12 cellular contexts compared by ENCODE assay signal in the genomic region with DNA sequence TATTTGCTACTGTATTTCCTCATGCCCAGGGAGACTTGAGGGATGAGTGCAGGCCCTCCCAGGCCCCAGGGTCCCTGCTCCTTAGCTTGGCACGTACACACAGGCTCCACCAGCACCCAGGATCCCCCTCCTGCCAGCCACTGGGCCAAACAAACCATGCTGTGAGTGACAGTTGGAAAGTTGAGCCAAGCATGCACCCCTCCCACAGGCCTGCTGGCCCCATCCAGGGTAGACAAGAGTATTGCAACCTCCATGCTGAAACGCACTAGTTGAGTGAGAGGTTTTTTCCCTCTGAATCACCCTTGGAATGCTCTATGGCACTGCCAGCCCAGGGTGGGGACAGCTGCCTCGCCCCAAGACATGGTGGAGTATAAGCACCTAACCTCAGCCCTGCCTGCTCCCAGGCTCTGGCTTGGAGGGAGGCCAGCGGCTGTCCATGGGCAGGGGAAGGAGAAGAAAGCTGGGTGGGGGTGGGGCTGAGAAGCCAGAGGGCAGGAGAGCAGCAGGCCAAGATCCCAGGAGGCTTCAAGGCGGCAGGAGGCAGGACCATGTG. TPM values are rescaled to one million over a fixed set of nuclear protein-coding genes. Genes with fewer than 3 reads are reported as not detected.
DNase-seq lines count a peak whose midpoint lies in the region; ATAC-seq, FAIRE-seq and TF ChIP-seq lines count a peak whose summit lies in the region.
"Had no signal": no experiment of that assay in that cellular context is flagged by ENCODE, and none has a peak within 500 bp of the region (broad histone marks: within the 10 kb centered on the region; RNA-seq: fewer than 3 reads in every experiment).

No MANE protein-coding gene starts in this region.

- DNase-seq in MCF 10A (ENCODE audit: unreplicated experiment) (peak; percentile 97), breast epithelium (ENCODE audit: low spot score in 2 of 2) (no peak), coronary artery (ENCODE audit: low spot score) (peak; percentile 65), lower lobe of right lung (peak; percentile 39), urothelium cell line (ENCODE audit: low spot score) (peak; percentile 85), NCI-H1417 treated with DMSO at 0.1 percent for 48 hours (lab: John Stamatoyannopoulos, UW) (no peak), NCI-H2227 treated with DMSO at 0.1 percent for 48 hours (lab: John Stamatoyannopoulos, UW) (no peak)
- DNase-seq: caudate nucleus, naive B cell had no signal

- intact Hi-C loops in MCF 10A (cut with micrococcal nuclease) = loop anchor here (1.0 kb wide), 3 partner anchors 18 to 49 kb away; no protein-coding TSS in a partner anchor
- intact Hi-C loops in breast epithelium (cut with DNase I; ENCODE audit: low total_unique reads) = no loop called here
- intact Hi-C loops in lower lobe of right lung (cut with DNase I) = no loop called here

- no peak overlapping the region for H3K4me3 ChIP-seq in breast epithelium
- H3K4me3 ChIP-seq in coronary artery = no peak overlapping the region
- no peak overlapping the region for H3K4me3 ChIP-seq in lower lobe of right lung

- H3K27me3 ChIP-seq in breast epithelium = no peaks in the 10 kb centered on the region
- H3K27me3 ChIP-seq in lower lobe of right lung (ENCODE audit: low read depth) = no peaks in the 10 kb centered on the region

- POLR2A ChIA-PET in MCF 10A (lab: Yijun Ruan, JAX) = interaction anchor here (0.6 to 4.0 kb wide), 16 partner anchors 10 to 925 kb away, joined by 3 to 45 read pairs (median 5); a partner anchor contains a TSS

- H3K27me3 Mint-ChIP-seq in MCF 10A (ENCODE audit: insufficient read depth, unreplicated experiment) = no peaks in the 10 kb centered on the region
- H3K27me3 Mint-ChIP-seq: stimulated activated naive CD8-positive, alpha-beta T cell treated with anti-CD3 and anti-CD28 coated beads, Interleukin-15, Interleukin-2, amounts not matched to agents 100 ng/mL and 50 ng/mL, for 24 hours had no signal

- H3K27ac Mint-ChIP-seq in MCF 10A (ENCODE audit: low read depth, unreplicated experiment) = peak overlapping the region; percentile 90
- H3K27ac Mint-ChIP-seq: naive B cell; stimulated activated naive CD8-positive, alpha-beta T cell treated with anti-CD3 and anti-CD28 coated beads, Interleukin-15, Interleukin-2, amounts not matched to agents 100 ng/mL and 50 ng/mL, for 24 hours had no signal

- CTCF ChIA-PET in MCF 10A (lab: Yijun Ruan, JAX) = interaction anchor here (0.6 to 1.0 kb wide), 3 partner anchors 11 to 101 kb away, joined by 3 to 5 read pairs (median 3); no protein-coding TSS in a partner anchor

- no TSS peak for BruUV-seq in MCF 10A (replicated peaks; lab: Mats Ljungman, UMichigan)

- peaks cover 32% of the 10 kb centered on the region for H3K4me1 Mint-ChIP-seq in MCF 10A (ENCODE audit: insufficient read depth, unreplicated experiment)

- no peaks in the 10 kb centered on the region for H3K9me3 Mint-ChIP-seq in MCF 10A (ENCODE audit: unreplicated experiment)
- H3K9me3 Mint-ChIP-seq: naive B cell; stimulated activated naive CD8-positive, alpha-beta T cell treated with anti-CD3 and anti-CD28 coated beads, Interleukin-15, Interleukin-2, amounts not matched to agents 100 ng/mL and 50 ng/mL, for 24 hours had no signal

- H3K9me3 ChIP-seq in breast epithelium (no peaks in the 10 kb centered on the region), lower lobe of right lung (no peaks in the 10 kb centered on the region)

- H3K4me3 Mint-ChIP-seq in MCF 10A (ENCODE audit: unreplicated experiment) = peak overlapping the region; percentile 38
- H3K4me3 Mint-ChIP-seq: naive B cell; stimulated activated naive CD8-positive, alpha-beta T cell treated with anti-CD3 and anti-CD28 coated beads, Interleukin-15, Interleukin-2, amounts not matched to agents 100 ng/mL and 50 ng/mL, for 24 hours had no signal

- TF ChIP-seq CTCF in MCF 10A (IDR thresholded peaks at IDR 0.05; ENCODE audit: unreplicated experiment) (peak; percentile 7), breast epithelium (IDR thresholded peaks at IDR 0.05) (no peak), coronary artery (IDR thresholded peaks at IDR 0.05) (no peak), lower lobe of right lung (IDR thresholded peaks at IDR 0.05) (no peak)

- FAIRE-seq in urothelium cell line (lab: Jason Lieb, UNC) = peak; percentile 65

- H3K4me1 ChIP-seq in breast epithelium = no peaks in the 10 kb centered on the region
- H3K4me1 ChIP-seq in lower lobe of right lung = no peaks in the 10 kb centered on the region

- H3K27ac ChIP-seq in breast epithelium (no peak overlapping the region), coronary artery (no peak overlapping the region), lower lobe of right lung (no peak overlapping the region)
- H3K27ac ChIP-seq: 22Rv1 had no signal

- TF ChIP-seq POLR2A in breast epithelium (IDR thresholded peaks at IDR 0.05) = no peak

- H3K36me3 Mint-ChIP-seq in MCF 10A (ENCODE audit: insufficient read depth, unreplicated experiment) = peaks cover 6% of the 10 kb centered on the region
- H3K36me3 Mint-ChIP-seq: naive B cell had no signal

- no peaks in the 10 kb centered on the region for H3K36me3 ChIP-seq in breast epithelium
- H3K36me3 ChIP-seq in lower lobe of right lung = no peaks in the 10 kb centered on the region

- peak; percentile 63 to 84 for ATAC-seq in lower lobe of right lung
- no peak for ATAC-seq in HG02884 (IDR thresholded peaks at IDR 0.05; ENCODE audit: unreplicated experiment)

RNA-seq across cellular contexts. Expression of a gene that starts 49.6 kb away (rescaled TPM):
- total RNA-seq in MCF 10A (2022) = 22.8 and 30.6 TPM in 2 replicates
- total RNA-seq in breast epithelium = 1 to 10 TPM; 1.6 to 1.8 (median 1.6) TPM
- total RNA-seq in lower lobe of right lung = 12.3 TPM

Comparison
In these comparisons a context has a peak if more than half of its experiments do, and no peak if none do; other contexts are left out.
1. DNase-seq: peak in MCF 10A (single experiment), coronary artery (single experiment), lower lobe of right lung (single experiment) and urothelium cell line (single experiment); none in breast epithelium (0 of 2), NCI-H1417 treated with DMSO at 0.1 percent for 48 hours (single experiment) and NCI-H2227 treated with DMSO at 0.1 percent for 48 hours (single experiment).